Comparison of ENCODE assay signal across 24 cellular contexts in genomic region chr20:57587989-57588377, GRCh38. TPM values are rescaled to one million over a fixed set of nuclear protein-coding genes. Genes with fewer than 3 reads are reported as not detected.
"Had no signal": no experiment of that assay in that cellular context is flagged by ENCODE, and none has a peak within 500 bp of the region (broad histone marks: within the 10 kb centered on the region; RNA-seq: fewer than 3 reads in every experiment).

No MANE protein-coding gene starts in this region.

- H3K9me3 ChIP-seq: SK-N-SH had no signal

- H3K4me2 ChIP-seq: SK-N-SH had no signal

- ATAC-seq: Panc1, PC-3 had no signal

- H3K27ac ChIP-seq: RWPE1 had no signal

- DNase-seq: KBM-7, MV-4-11, NCI-H1048, NCI-H1105, NCI-H1417, NCI-H1436 treated with DMSO at 0.1 percent for 48 hours, NCI-H1694, NCI-H187 treated with DMSO at 0.1 percent for 48 hours, NCI-H2029 treated with DMSO at 0.1 percent for 48 hours, NCI-H2171 treated with DMSO at 0.1 percent for 48 hours, NCI-H345, NCI-H446 treated with DMSO at 0.1 percent for 48 hours, NCI-H510A treated with DMSO at 0.1 percent for 48 hours, NCI-H526, PC-3, SHP77, SK-N-SH had no signal

- H3K9ac ChIP-seq: SK-N-SH had no signal

RNA-seq across cellular contexts. Expression of gene PCK1, which starts 27.1 kb away (rescaled TPM):
- total RNA-seq: HT1080, LHCN-M2, MCF 10A, PC-3 had no signal
- polyA plus RNA-seq: IgD-negative memory B cell, SK-N-SH had no signal

RNA-seq across cellular contexts. Expression of gene ZBP1, which starts 32.2 kb away (rescaled TPM):
- total RNA-seq: HT1080, LHCN-M2, MCF 10A, PC-3, SK-MEL-5 had no signal
- polyA plus RNA-seq: SK-N-SH had no signal
